27 cellular contexts compared by ENCODE assay signal in the genomic region with DNA sequence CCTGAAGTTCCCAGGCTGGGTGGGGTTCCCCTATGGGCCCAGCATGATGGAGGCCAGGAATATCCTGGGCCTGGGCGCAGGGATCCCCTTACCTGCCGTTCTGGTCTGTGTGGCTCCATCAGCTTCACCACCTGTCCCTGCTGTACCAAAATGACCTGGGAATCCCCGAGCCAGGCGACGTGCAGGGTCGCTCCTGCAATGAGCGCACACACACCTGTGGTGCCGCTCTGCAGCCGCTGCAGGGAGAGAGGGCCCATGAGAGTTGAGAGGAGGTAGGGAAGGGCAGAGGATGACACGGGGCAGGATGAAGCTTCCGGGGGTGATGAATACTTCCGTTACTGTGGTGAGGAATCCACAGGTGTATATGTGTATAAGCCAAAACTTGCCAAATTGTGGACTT.
"Had no signal": no experiment of that assay in that cellular context is flagged by ENCODE, and none has a peak within 500 bp of the region (broad histone marks: within the 10 kb centered on the region; RNA-seq: fewer than 3 reads in every experiment).

No MANE protein-coding gene starts in this region.

- H3K27me3 Mint-ChIP-seq: naive B cell; progenitor cell of endocrine pancreas; stimulated activated naive B cell treated with anti-CD40 and anti-IgM and Interleukin-4, amounts not matched to agents 10 μg/mL and 1 μg/mL and 100 μg/mL, for 72 hours had no signal

- H3K4me2 ChIP-seq: neural progenitor cell had no signal

- H3K36me3 Mint-ChIP-seq: natural killer cell had no signal

- H3K36me3 ChIP-seq: neural progenitor cell, ovary had no signal

- H3K9me3 ChIP-seq: heart left ventricle, left ventricle myocardium inferior, ovary, right atrium auricular region, right lobe of liver, stomach, suprapubic skin, thoracic aorta, tibial artery, upper lobe of left lung had no signal

- H3K27ac Mint-ChIP-seq: immature natural killer cell; mesothelial cell of epicardium; naive B cell; natural killer cell; nephron progenitor cell; neural progenitor cell; progenitor cell of endocrine pancreas; stimulated activated naive B cell treated with anti-CD40 and anti-IgM and Interleukin-4, amounts not matched to agents 10 μg/mL and 1 μg/mL and 100 μg/mL, for 72 hours had no signal

- H3K4me3 Mint-ChIP-seq: immature natural killer cell; mesothelial cell of epicardium; naive B cell; natural killer cell; nephron progenitor cell; neural progenitor cell; stimulated activated naive B cell treated with anti-CD40 and anti-IgM and Interleukin-4, amounts not matched to agents 10 μg/mL and 1 μg/mL and 100 μg/mL, for 72 hours had no signal

- ATAC-seq: heart left ventricle; natural killer cell; right lobe of liver; stimulated activated naive B cell treated with anti-CD40 and anti-IgM and Interleukin-4, amounts not matched to agents 10 μg/mL and 1 μg/mL and 100 μg/mL, for 72 hours; stimulated activated naive CD8-positive, alpha-beta T cell treated with anti-CD3 and anti-CD28 coated beads, Interleukin-15, Interleukin-2, amounts not matched to agents 100 U/mL and 50 U/mL, for 24 hours had no signal

- H3K4me3 ChIP-seq: heart left ventricle, left ventricle myocardium inferior, lung, neural progenitor cell, ovary, right atrium auricular region, right lobe of liver, skin epidermis, stomach, suprapubic skin, thoracic aorta, tibial artery, upper lobe of left lung had no signal

- H3K9ac ChIP-seq: neural progenitor cell had no signal

- H2AFZ ChIP-seq: neural progenitor cell had no signal

- H3K27ac ChIP-seq: heart left ventricle, left ventricle myocardium inferior, neural progenitor cell, ovary, right atrium auricular region, right lobe of liver, skin epidermis, stomach, suprapubic skin, thoracic aorta, tibial artery, upper lobe of left lung had no signal

- DNase-seq: heart left ventricle; hypothalamus; immature natural killer cell; left ventricle myocardium inferior; mesendoderm; naive B cell; natural killer cell; nephron progenitor cell; ovary; right lobe of liver; stimulated activated CD4-positive, alpha-beta T cell treated with anti-CD3 and anti-CD28 coated beads, Interleukin-12 subunit alpha, Interleukin-12 subunit beta, amount 100 ng/mL, for 4 hours; stimulated activated CD4-positive, alpha-beta T cell treated with anti-CD3 and anti-CD28 coated beads, Interleukin-15, amount 100 ng/mL, for 24 hours; stimulated activated CD4-positive, alpha-beta T cell treated with anti-CD3 and anti-CD28 coated beads, Interleukin-2, amount 100 ng/mL, for 24 hours; stimulated activated CD4-positive, alpha-beta T cell treated with anti-CD3 and anti-CD28 coated beads, Interleukin-4, amount 100 ng/mL, for 1 hour; stimulated activated naive B cell treated with anti-CD40 and anti-IgM and Interleukin-4, amounts not matched to agents 10 μg/mL and 1 μg/mL and 100 μg/mL, for 72 hours; stimulated activated naive CD8-positive, alpha-beta T cell treated with anti-CD3 and anti-CD28 coated beads, Interleukin-15, Interleukin-2, amounts not matched to agents 100 U/mL and 50 U/mL, for 24 hours; stomach; tibial artery; upper lobe of left lung had no signal

- H3K4me1 Mint-ChIP-seq: immature natural killer cell, natural killer cell had no signal

- H3K9me3 Mint-ChIP-seq: immature natural killer cell; mesothelial cell of epicardium; naive B cell; natural killer cell; nephron progenitor cell; neural progenitor cell; stimulated activated naive B cell treated with anti-CD40 and anti-IgM and Interleukin-4, amounts not matched to agents 10 μg/mL and 1 μg/mL and 100 μg/mL, for 72 hours had no signal

- H3K27me3 ChIP-seq: heart left ventricle, neural progenitor cell, ovary, right atrium auricular region, right lobe of liver, stomach, suprapubic skin, tibial artery, upper lobe of left lung had no signal
